In genomic region chr14:72898448-72898847, GRCh38 we compare ENCODE assay signal across 29 cellular contexts. TPM values are rescaled to one million over a fixed set of nuclear protein-coding genes. Genes with fewer than 3 reads are reported as not detected.
"Had no signal": no experiment of that assay in that cellular context is flagged by ENCODE, and none has a peak within 500 bp of the region (broad histone marks: within the 10 kb centered on the region; RNA-seq: fewer than 3 reads in every experiment).

No MANE protein-coding gene starts in this region.

- H3K4me3 Mint-ChIP-seq: activated CD8-positive, alpha-beta T cell treated with anti-CD3 and anti-CD28 coated beads for 36 hours; activated naive CD8-positive, alpha-beta T cell; activated T-cell treated with anti-CD3 and anti-CD28 coated beads, Interleukin-2, amount 50 U/mL, for 4 hours; activated T-helper 17 cell treated with anti-CD3 and anti-CD28 coated beads, Interleukin-2, amount 50 U/mL, for 72 hours; central memory CD8-positive, alpha-beta T cell; dendritic cell treated with granulocyte-macrophage colony-stimulating factor and Interleukin-4, amounts not matched to agents 40 ng/mL and 50 ng/mL, for 4 days; endodermal cell; WTC11 had no signal

- H3K9me3 ChIP-seq: heart right ventricle had no signal

- H3K36me3 Mint-ChIP-seq: activated naive CD8-positive, alpha-beta T cell; WTC11 had no signal

- H3K27ac Mint-ChIP-seq: activated CD8-positive, alpha-beta T cell treated with anti-CD3 and anti-CD28 coated beads for 36 hours; activated naive CD8-positive, alpha-beta T cell; activated T-helper 17 cell treated with anti-CD3 and anti-CD28 coated beads, Interleukin-2, amount 50 U/mL, for 72 hours; dendritic cell treated with granulocyte-macrophage colony-stimulating factor and Interleukin-4, amounts not matched to agents 40 ng/mL and 50 ng/mL, for 4 days; endodermal cell; WTC11 had no signal

- H3K36me3 ChIP-seq: brain microvascular endothelial cell, heart right ventricle had no signal

- H3K4me3 ChIP-seq: coronary artery, dorsolateral prefrontal cortex, heart right ventricle had no signal

- H3K9me3 Mint-ChIP-seq: activated CD8-positive, alpha-beta T cell treated with anti-CD3 and anti-CD28 coated beads for 36 hours; activated T-cell treated with anti-CD3 and anti-CD28 coated beads, Interleukin-2, amount 50 U/mL, for 4 hours; activated T-helper 17 cell treated with anti-CD3 and anti-CD28 coated beads, Interleukin-2, amount 50 U/mL, for 72 hours; central memory CD8-positive, alpha-beta T cell; dendritic cell treated with granulocyte-macrophage colony-stimulating factor and Interleukin-4, amounts not matched to agents 40 ng/mL and 50 ng/mL, for 4 days; endodermal cell; WTC11 had no signal

- H3K27me3 ChIP-seq: brain microvascular endothelial cell had no signal

- ATAC-seq: activated CD8-positive, alpha-beta T cell treated with anti-CD3 and anti-CD28 coated beads for 36 hours; activated T-cell treated with anti-CD3 and anti-CD28 coated beads, Interleukin-2, amount 50 U/mL, for 4 hours; activated T-helper 17 cell treated with anti-CD3 and anti-CD28 coated beads, Interleukin-2, amount 50 U/mL, for 72 hours; esophagus mucosa; heart right ventricle; WTC11 had no signal

- DNase-seq: activated CD4-positive, alpha-beta T cell treated with anti-CD3 and anti-CD28 coated beads for 1 hour; activated CD4-positive, alpha-beta T cell treated with anti-CD3 and anti-CD28 coated beads for 48 hours; activated CD4-positive, alpha-beta T cell treated with anti-CD3 and anti-CD28 coated beads, Interleukin-2, amount 50 U/mL, for 1 hour; activated CD4-positive, alpha-beta T cell treated with anti-CD3 and anti-CD28 coated beads, Interleukin-2, amount 50 U/mL, for 48 hours; activated CD8-positive, alpha-beta memory T cell treated with anti-CD3 and anti-CD28 coated beads for 24 hours; activated CD8-positive, alpha-beta T cell treated with anti-CD3 and anti-CD28 coated beads for 36 hours; activated effector memory CD4-positive, alpha-beta T cell treated with Interleukin-2 at 50 U/mL for 16 hours; activated gamma-delta T cell treated with Interleukin-2 at 50 U/mL for 16 hours; activated naive CD4-positive, alpha-beta T cell treated with anti-CD3 and anti-CD28 coated beads, Interleukin-2, amount 50 U/mL, for 16 hours; activated naive CD4-positive, alpha-beta T cell treated with Interleukin-2 at 50 U/mL for 16 hours; activated T-cell treated with anti-CD3 and anti-CD28 coated beads, Interleukin-2, amount 50 U/mL, for 4 hours; amniotic stem cell; anterior cingulate cortex; brain microvascular endothelial cell; dorsolateral prefrontal cortex; effector memory CD4-positive, alpha-beta T cell; endodermal cell; foreskin fibroblast; heart right ventricle; T-helper 2 cell had no signal

- H3K27ac ChIP-seq: brain microvascular endothelial cell, coronary artery, dorsolateral prefrontal cortex, heart right ventricle, VCaP had no signal

RNA-seq across cellular contexts. Expression of gene DPF3, which starts 4.5 kb away (rescaled TPM):
- total RNA-seq: bronchial epithelial cell, endodermal cell had no signal
